1 cellular context compared by ENCODE assay signal in genomic region chr22:28077166-28077565, GRCh38.
A peak's percentile ranks its signal among the peaks of the same experiment; 100 is the strongest.
TF ChIP-seq lines count a peak whose summit lies in the region.

No MANE protein-coding gene starts in this region.

TF ChIP-seq in HepG2, 621 proteins besides CTCF, POLR2A, EP300 and RAD21 (continued from another document):
- TF ChIP-seq FOSL2 (CRISPR knock-in tag; IDR thresholded peaks at IDR 0.05) (peak; percentile 43), SMC3 (IDR thresholded peaks at IDR 0.05; ENCODE audit: low read length) (no peak)
